Comparison of ENCODE assay signal across 9 cellular contexts in genomic region chr11:19474954-19475811, GRCh38.
A peak's percentile ranks its signal among the peaks of the same experiment; 100 is the strongest.
DNase-seq lines count a peak whose midpoint lies in the region; ATAC-seq and TF ChIP-seq lines count a peak whose summit lies in the region.
"Had no signal": no experiment of that assay in that cellular context is flagged by ENCODE, and none has a peak within 500 bp of the region (broad histone marks: within the 10 kb centered on the region; RNA-seq: fewer than 3 reads in every experiment).

No MANE protein-coding gene starts in this region.

- H3K36me3 Mint-ChIP-seq in activated CD4-positive, alpha-beta T cell treated with anti-CD3 and anti-CD28 coated beads, Interleukin-2, amount 10 ng/mL, durations not matched to agents 24 days and 14 days (ENCODE audit: low read depth), result no peaks in the 10 kb centered on the region

- H3K4me1 Mint-ChIP-seq in activated CD4-positive, alpha-beta T cell treated with anti-CD3 and anti-CD28 coated beads, Interleukin-2, amount 10 ng/mL, durations not matched to agents 24 days and 14 days, result no peaks in the 10 kb centered on the region

- in situ Hi-C loops in transverse colon (cut with MboI; ENCODE audit: low pct_ligation_motif_present in 1 of 4, low pct_unique_long_range_greater_than_20kb in 1 of 4, low sequenced_read_pairs in 3 of 4), result no loop called here

- peak; percentile 83 for ATAC-seq in GM19023 (IDR thresholded peaks at IDR 0.05; ENCODE audit: unreplicated experiment)
- peak; percentile 85 for ATAC-seq in HG02798 (IDR thresholded peaks at IDR 0.05; ENCODE audit: poor library complexity, unreplicated experiment)

- peaks cover 1% of the 10 kb centered on the region for H3K27me3 Mint-ChIP-seq in activated CD4-positive, alpha-beta T cell treated with anti-CD3 and anti-CD28 coated beads, Interleukin-2, amount 10 ng/mL, durations not matched to agents 24 days and 14 days

- no peaks in the 10 kb centered on the region for H3K9me3 ChIP-seq in transverse colon
- H3K9me3 ChIP-seq: uterus had no signal

- no peak overlapping the region for H3K4me3 Mint-ChIP-seq in activated CD4-positive, alpha-beta T cell treated with anti-CD3 and anti-CD28 coated beads, Interleukin-2, amount 10 ng/mL, durations not matched to agents 24 days and 14 days

- no peaks in the 10 kb centered on the region for H3K4me1 ChIP-seq in transverse colon
- H3K4me1 ChIP-seq: uterus had no signal

- intact Hi-C loops in transverse colon (cut with DNase I; ENCODE audit: low total_unique reads), result no loop called here
- intact Hi-C loops in activated CD4-positive, alpha-beta T cell treated with anti-CD3 and anti-CD28 coated beads, Interleukin-2, amount 10 ng/mL, durations not matched to agents 24 days and 14 days (cut with micrococcal nuclease), result no loop called here

- no peak for TF ChIP-seq CTCF in transverse colon (IDR thresholded peaks at IDR 0.05)

- H3K9me3 Mint-ChIP-seq in activated CD4-positive, alpha-beta T cell treated with anti-CD3 and anti-CD28 coated beads, Interleukin-2, amount 10 ng/mL, durations not matched to agents 24 days and 14 days, result no peaks in the 10 kb centered on the region

- WGBS in transverse colon (ENCODE audit: low coverage in 1 of 2), 2 donors, result 55 to 71% methylated on average over 4 to 9 of the region's 9 CpGs

- H3K27ac ChIP-seq in transverse colon, result peak overlapping the region in 1 of 4 donors; percentile 21
- H3K27ac ChIP-seq: uterus had no signal

- no peaks in the 10 kb centered on the region for H3K36me3 ChIP-seq in transverse colon
- H3K36me3 ChIP-seq: uterus had no signal

- no peaks in the 10 kb centered on the region for H3K27me3 ChIP-seq in transverse colon
- H3K27me3 ChIP-seq: uterus had no signal

- H3K4me3 ChIP-seq in transverse colon, result no peak overlapping the region
- H3K4me3 ChIP-seq: uterus had no signal

- no peak for TF ChIP-seq POLR2A in transverse colon (IDR thresholded peaks at IDR 0.05)

- no peak for TF ChIP-seq EP300 in transverse colon (IDR thresholded peaks at IDR 0.05; ENCODE audit: low read depth)

- DNase-seq in NCI-H748 (lab: John Stamatoyannopoulos, UW; ENCODE audit: unreplicated experiment) (peak; percentile 93), nucleus accumbens (lab: John Stamatoyannopoulos, UW) (peak in 53 of 56 donors; percentile 14 to 89 (median 64)), transverse colon (no peak)
- DNase-seq in stimulated activated CD4-positive, alpha-beta T cell treated with anti-CD3 and anti-CD28 coated beads, Interleukin-4, amount 100 ng/mL, for 4 hours, result no peak
- no peak for DNase-seq in activated effector memory CD4-positive, alpha-beta T cell treated with anti-CD3 and anti-CD28 coated beads, Interleukin-2, amount 50 U/mL, for 16 hours
- DNase-seq in activated CD4-positive, alpha-beta T cell treated with anti-CD3 and anti-CD28 coated beads, Interleukin-2, amount 10 ng/mL, durations not matched to agents 24 days and 14 days, result no peak
- DNase-seq: uterus had no signal

- no peak overlapping the region for H3K27ac Mint-ChIP-seq in activated CD4-positive, alpha-beta T cell treated with anti-CD3 and anti-CD28 coated beads, Interleukin-2, amount 10 ng/mL, durations not matched to agents 24 days and 14 days

Comparison
In these comparisons a context has a peak if more than half of its experiments do, and no peak if none do; other contexts are left out.
1. DNase-seq: peak in NCI-H748 (single experiment) and nucleus accumbens (53 of 56); none in stimulated activated CD4-positive, alpha-beta T cell treated with anti-CD3 and anti-CD28 coated beads, Interleukin-4, amount 100 ng/mL, for 4 hours (0 of 2), activated effector memory CD4-positive, alpha-beta T cell treated with anti-CD3 and anti-CD28 coated beads, Interleukin-2, amount 50 U/mL, for 16 hours (single experiment), transverse colon (single experiment) and activated CD4-positive, alpha-beta T cell treated with anti-CD3 and anti-CD28 coated beads, Interleukin-2, amount 10 ng/mL, durations not matched to agents 24 days and 14 days (single experiment).